In the genomic region with DNA sequence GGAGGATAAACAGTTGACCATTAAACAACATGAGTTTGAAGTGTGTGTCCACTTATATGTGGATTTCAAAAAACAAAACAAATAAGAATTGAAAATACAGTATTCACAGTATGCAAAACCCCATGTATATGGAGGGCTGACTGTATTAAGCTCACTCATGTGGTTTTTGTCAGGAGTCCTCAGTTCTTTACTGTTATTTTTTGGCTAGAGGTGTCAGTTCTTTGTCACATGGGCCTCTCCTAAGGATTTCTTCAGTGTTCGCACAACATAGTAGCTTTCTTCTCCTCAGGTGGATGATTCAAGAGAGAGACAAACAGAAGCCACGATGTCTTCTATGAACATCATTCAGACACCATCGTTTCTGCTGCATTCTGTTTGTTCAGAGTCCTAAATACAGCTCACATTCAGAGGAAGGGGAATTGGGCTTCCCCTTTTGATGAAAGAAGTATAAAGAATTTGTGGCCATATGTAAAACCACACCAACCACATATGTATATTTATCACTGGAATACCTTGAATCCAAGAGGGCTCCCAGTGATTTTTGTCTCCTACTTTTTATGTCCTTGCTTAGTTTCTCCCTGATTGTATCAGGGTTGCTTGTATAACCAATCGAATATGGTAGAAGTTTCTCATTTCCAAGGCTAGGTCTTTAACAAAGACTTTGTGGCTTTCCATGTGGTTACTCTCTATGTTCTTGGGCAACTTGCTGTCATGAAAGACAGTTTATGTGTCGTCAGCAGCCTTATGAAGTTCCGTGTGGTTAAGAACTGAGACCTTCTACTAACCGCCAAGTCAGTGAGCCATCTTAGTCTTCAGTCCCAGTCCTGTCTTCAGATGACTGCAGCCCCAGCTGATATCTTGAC, we compare ENCODE assay signal across 8 cellular contexts.
DNase-seq lines count a peak whose midpoint lies in the region; ATAC-seq and TF ChIP-seq lines count a peak whose summit lies in the region.

No MANE protein-coding gene starts in this region.

- in situ Hi-C loops in GM13977 (cut with MboI; ENCODE audit: low pct_unique_long_range_greater_than_20kb, low sequenced_read_pairs, unreplicated experiment) = no loop called here

- peak; percentile 99 for ATAC-seq in HG02588 (IDR thresholded peaks at IDR 0.05; ENCODE audit: unreplicated experiment)

- peak; percentile 81 for DNase-seq in GM13977 (ENCODE audit: low spot score)
- DNase-seq in NB4 (ENCODE audit: low read depth) = peak; percentile 96
- peak; percentile 67 for DNase-seq in activated effector memory CD4-positive, alpha-beta T cell treated with anti-CD3 and anti-CD28 coated beads, Interleukin-2, amount 50 U/mL, for 16 hours
- peak; percentile 26 to 41 (median 35) for DNase-seq in stimulated activated CD4-positive, alpha-beta T cell treated with anti-CD3 and anti-CD28 coated beads, TNF-alpha, amount 100 ng/mL, for 48 hours (ENCODE audit: low read depth in 3 of 3)
- no peak for DNase-seq in iPS-NIHi7 (ENCODE audit: extremely low spot score)
- DNase-seq in NCI-H2081 treated with DMSO at 0.1 percent for 48 hours (lab: John Stamatoyannopoulos, UW) = no peak
- no peak for DNase-seq in iPS-NIHi11 (ENCODE audit: low spot score)

- peak; percentile 31 for TF ChIP-seq POLR2A in NB4 (IDR thresholded peaks at IDR 0.05; ENCODE audit: extremely low read depth, insufficient read length)

- TF ChIP-seq CTCF in GM13977 (IDR thresholded peaks at IDR 0.05; ENCODE audit: extremely low read depth, insufficient read depth, missing control alignments) (no peak), NB4 (IDR thresholded peaks at IDR 0.05; ENCODE audit: low read depth, low read length) (no peak)

- peak overlapping the region; percentile 44 for H3K4me3 ChIP-seq in NB4 (ENCODE audit: low read depth, low read length)

Comparison
In these comparisons a context has a peak if more than half of its experiments do, and no peak if none do; other contexts are left out.
1. DNase-seq: peak in GM13977 (single experiment), NB4 (single experiment), activated effector memory CD4-positive, alpha-beta T cell treated with anti-CD3 and anti-CD28 coated beads, Interleukin-2, amount 50 U/mL, for 16 hours (single experiment) and stimulated activated CD4-positive, alpha-beta T cell treated with anti-CD3 and anti-CD28 coated beads, TNF-alpha, amount 100 ng/mL, for 48 hours (3 of 3); none in iPS-NIHi7 (single experiment), NCI-H2081 treated with DMSO at 0.1 percent for 48 hours (single experiment) and iPS-NIHi11 (single experiment).